In genomic region chr16:48611329-48612137, GRCh38 we compare ENCODE assay signal across 1 cellular context.
A peak's percentile ranks its signal among the peaks of the same experiment; 100 is the strongest.
TF ChIP-seq lines count a peak whose summit lies in the region.

No MANE protein-coding gene starts in this region.

TF ChIP-seq in WTC11, 78 proteins besides CTCF, POLR2A, EP300 and RAD21 (continued from another document):
- TF ChIP-seq ZNF425 (CRISPR knock-in tag; conservative IDR thresholded peaks at IDR 0.05) (no peak), FOXP1 (CRISPR knock-in tag; IDR thresholded peaks at IDR 0.05; ENCODE audit: borderline replicate concordance) (no peak), IRF1 (CRISPR knock-in tag; IDR thresholded peaks at IDR 0.05) (no peak), USF2 (CRISPR knock-in tag; IDR thresholded peaks at IDR 0.05) (peak; percentile 91), SMAD3 (CRISPR knock-in tag; IDR thresholded peaks at IDR 0.05; ENCODE audit: borderline replicate concordance) (no peak), OVOL2 (CRISPR knock-in tag; IDR thresholded peaks at IDR 0.05; ENCODE audit: borderline replicate concordance) (no peak)
- TF ChIP-seq, protein P1, sequence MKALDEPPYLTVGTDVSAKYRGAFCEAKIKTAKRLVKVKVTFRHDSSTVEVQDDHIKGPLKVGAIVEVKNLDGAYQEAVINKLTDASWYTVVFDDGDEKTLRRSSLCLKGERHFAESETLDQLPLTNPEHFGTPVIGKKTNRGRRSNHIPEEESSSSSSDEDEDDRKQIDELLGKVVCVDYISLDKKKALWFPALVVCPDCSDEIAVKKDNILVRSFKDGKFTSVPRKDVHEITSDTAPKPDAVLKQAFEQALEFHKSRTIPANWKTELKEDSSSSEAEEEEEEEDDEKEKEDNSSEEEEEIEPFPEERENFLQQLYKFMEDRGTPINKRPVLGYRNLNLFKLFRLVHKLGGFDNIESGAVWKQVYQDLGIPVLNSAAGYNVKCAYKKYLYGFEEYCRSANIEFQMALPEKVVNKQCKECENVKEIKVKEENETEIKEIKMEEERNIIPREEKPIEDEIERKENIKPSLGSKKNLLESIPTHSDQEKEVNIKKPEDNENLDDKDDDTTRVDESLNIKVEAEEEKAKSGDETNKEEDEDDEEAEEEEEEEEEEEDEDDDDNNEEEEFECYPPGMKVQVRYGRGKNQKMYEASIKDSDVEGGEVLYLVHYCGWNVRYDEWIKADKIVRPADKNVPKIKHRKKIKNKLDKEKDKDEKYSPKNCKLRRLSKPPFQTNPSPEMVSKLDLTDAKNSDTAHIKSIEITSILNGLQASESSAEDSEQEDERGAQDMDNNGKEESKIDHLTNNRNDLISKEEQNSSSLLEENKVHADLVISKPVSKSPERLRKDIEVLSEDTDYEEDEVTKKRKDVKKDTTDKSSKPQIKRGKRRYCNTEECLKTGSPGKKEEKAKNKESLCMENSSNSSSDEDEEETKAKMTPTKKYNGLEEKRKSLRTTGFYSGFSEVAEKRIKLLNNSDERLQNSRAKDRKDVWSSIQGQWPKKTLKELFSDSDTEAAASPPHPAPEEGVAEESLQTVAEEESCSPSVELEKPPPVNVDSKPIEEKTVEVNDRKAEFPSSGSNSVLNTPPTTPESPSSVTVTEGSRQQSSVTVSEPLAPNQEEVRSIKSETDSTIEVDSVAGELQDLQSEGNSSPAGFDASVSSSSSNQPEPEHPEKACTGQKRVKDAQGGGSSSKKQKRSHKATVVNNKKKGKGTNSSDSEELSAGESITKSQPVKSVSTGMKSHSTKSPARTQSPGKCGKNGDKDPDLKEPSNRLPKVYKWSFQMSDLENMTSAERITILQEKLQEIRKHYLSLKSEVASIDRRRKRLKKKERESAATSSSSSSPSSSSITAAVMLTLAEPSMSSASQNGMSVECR (CRISPR knock-in tag; IDR thresholded peaks at IDR 0.05; ENCODE audit: borderline replicate concordance): no peak
- TF ChIP-seq, protein P2, sequence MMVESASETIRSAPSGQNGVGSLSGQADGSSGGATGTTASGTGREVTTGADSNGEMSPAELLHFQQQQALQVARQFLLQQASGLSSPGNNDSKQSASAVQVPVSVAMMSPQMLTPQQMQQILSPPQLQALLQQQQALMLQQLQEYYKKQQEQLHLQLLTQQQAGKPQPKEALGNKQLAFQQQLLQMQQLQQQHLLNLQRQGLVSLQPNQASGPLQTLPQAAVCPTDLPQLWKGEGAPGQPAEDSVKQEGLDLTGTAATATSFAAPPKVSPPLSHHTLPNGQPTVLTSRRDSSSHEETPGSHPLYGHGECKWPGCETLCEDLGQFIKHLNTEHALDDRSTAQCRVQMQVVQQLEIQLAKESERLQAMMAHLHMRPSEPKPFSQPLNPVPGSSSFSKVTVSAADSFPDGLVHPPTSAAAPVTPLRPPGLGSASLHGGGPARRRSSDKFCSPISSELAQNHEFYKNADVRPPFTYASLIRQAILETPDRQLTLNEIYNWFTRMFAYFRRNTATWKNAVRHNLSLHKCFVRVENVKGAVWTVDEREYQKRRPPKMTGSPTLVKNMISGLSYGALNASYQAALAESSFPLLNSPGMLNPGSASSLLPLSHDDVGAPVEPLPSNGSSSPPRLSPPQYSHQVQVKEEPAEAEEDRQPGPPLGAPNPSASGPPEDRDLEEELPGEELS (CRISPR knock-in tag; IDR thresholded peaks at IDR 0.05): no peak
